In genomic region chr9:38641985-38642864, GRCh38 we compare ENCODE assay signal across 8 cellular contexts. TPM values are rescaled to one million over a fixed set of nuclear protein-coding genes. Genes with fewer than 3 reads are reported as not detected.
DNase-seq lines count a peak whose midpoint lies in the region; ATAC-seq, FAIRE-seq and TF ChIP-seq lines count a peak whose summit lies in the region.

No MANE protein-coding gene starts in this region.

- TF ChIP-seq CTCF in 22Rv1 (IDR thresholded peaks at IDR 0.05): peak; percentile 59
- TF ChIP-seq CTCF in GM13976 (IDR thresholded peaks at IDR 0.05; ENCODE audit: borderline replicate concordance, control extremely low read depth, extremely low read depth, insufficient read depth, missing control alignments): peak; percentile 33
- peak; percentile 38 to 66 (median 58) for TF ChIP-seq CTCF in body of pancreas (IDR thresholded peaks at IDR 0.05)
- TF ChIP-seq CTCF in kidney (IDR thresholded peaks at IDR 0.05; ENCODE audit: borderline replicate concordance, extremely low read depth, insufficient read depth): peak; percentile 11

- H3K4me1 Mint-ChIP-seq in activated naive CD8-positive, alpha-beta T cell treated with anti-CD3 and anti-CD28 coated beads, Interleukin-2, amount 50 U/mL, for 24 hours: no peaks in the 10 kb centered on the region

- no peak overlapping the region for H3K4me3 Mint-ChIP-seq in activated naive CD8-positive, alpha-beta T cell treated with anti-CD3 and anti-CD28 coated beads, Interleukin-2, amount 50 U/mL, for 24 hours

- H3K9me3 ChIP-seq in body of pancreas: no peaks in the 10 kb centered on the region
- H3K9me3 ChIP-seq in kidney (ENCODE audit: control insufficient read depth in 1 of 2, low read length in 2 of 2): no peaks in the 10 kb centered on the region

- no peak for FAIRE-seq in kidney (lab: Jason Lieb, UNC)

- H3K27me3 ChIP-seq in body of pancreas: no peaks in the 10 kb centered on the region

- TF ChIP-seq POLR2A in body of pancreas (IDR thresholded peaks at IDR 0.05): no peak

- 49 to 54% methylated on average over 12 of the region's 12 CpGs for WGBS in body of pancreas, 2 donors

- DNase-seq in GM13976 (ENCODE audit: low spot score) (peak; percentile 54), NCI-H2029 (lab: John Stamatoyannopoulos, UW) (peak; percentile 52), body of pancreas (peak; percentile 47 to 67 (median 55)), kidney (no peak), mesenteric fat pad (ENCODE audit: low spot score) (no peak)
- no peak for DNase-seq in activated naive CD8-positive, alpha-beta T cell treated with anti-CD3 and anti-CD28 coated beads, Interleukin-2, amount 50 U/mL, for 24 hours

- no peak overlapping the region for H3K27ac ChIP-seq in 22Rv1
- H3K27ac ChIP-seq in body of pancreas: no peak overlapping the region
- H3K27ac ChIP-seq in kidney (ENCODE audit: low read depth in 2 of 2, low read length in 2 of 2): no peak overlapping the region

- H3K4me3 ChIP-seq in body of pancreas (no peak overlapping the region), kidney (ENCODE audit: low read length in 2 of 2) (no peak overlapping the region)

- no peak overlapping the region for H3K27ac Mint-ChIP-seq in activated naive CD8-positive, alpha-beta T cell treated with anti-CD3 and anti-CD28 coated beads, Interleukin-2, amount 50 U/mL, for 24 hours

- H3K36me3 Mint-ChIP-seq in activated naive CD8-positive, alpha-beta T cell treated with anti-CD3 and anti-CD28 coated beads, Interleukin-2, amount 50 U/mL, for 24 hours (ENCODE audit: low read depth): no peaks in the 10 kb centered on the region

- in situ Hi-C loops in GM13976 (cut with MboI; ENCODE audit: low sequenced_read_pairs, unreplicated experiment): loop anchor here (10.0 kb wide), 1 partner anchor 63 kb away; no protein-coding TSS in a partner anchor

- H3K9ac ChIP-seq in kidney (ENCODE audit: low read length in 2 of 2): no peak overlapping the region

- H3K4me1 ChIP-seq in body of pancreas (no peaks in the 10 kb centered on the region), kidney (ENCODE audit: control insufficient read depth in 1 of 2, insufficient read depth in 1 of 2, low read depth in 1 of 2, low read length in 2 of 2) (no peaks in the 10 kb centered on the region)

- H3K9me3 Mint-ChIP-seq in activated naive CD8-positive, alpha-beta T cell treated with anti-CD3 and anti-CD28 coated beads, Interleukin-2, amount 50 U/mL, for 24 hours: no peaks in the 10 kb centered on the region

- peak; percentile 68 for ATAC-seq in body of pancreas
- ATAC-seq in HG03139 (IDR thresholded peaks at IDR 0.05; ENCODE audit: unreplicated experiment): no peak
- no peak for ATAC-seq in activated naive CD8-positive, alpha-beta T cell treated with anti-CD3 and anti-CD28 coated beads, Interleukin-2, amount 50 U/mL, for 24 hours

- H3K27me3 Mint-ChIP-seq in activated naive CD8-positive, alpha-beta T cell treated with anti-CD3 and anti-CD28 coated beads, Interleukin-2, amount 50 U/mL, for 24 hours: peaks cover 7% of the 10 kb centered on the region

- intact Hi-C loops in body of pancreas (cut with DNase I) (no loop called here), kidney (cut with DNase I) (no loop called here)

- H3K36me3 ChIP-seq in body of pancreas (replicated peaks in 1 of 2; ENCODE audit: insufficient read depth in 1 of 2, low read depth in 2 of 2) (no peaks in the 10 kb centered on the region), kidney (ENCODE audit: control insufficient read depth in 1 of 2, insufficient read depth in 2 of 2, low read length in 2 of 2) (no peaks in the 10 kb centered on the region)

RNA-seq across cellular contexts. Expression of gene ANKRD18A, which starts 21.8 kb away (rescaled TPM):
- 10 to 100 TPM in 1 of 2 donors, 1 to 10 TPM in 1; 6.5 to 23.1 TPM for total RNA-seq in body of pancreas
- 11.6 TPM for total RNA-seq in kidney
- polyA plus RNA-seq in kidney (ENCODE audit: insufficient read depth, low read depth, low replicate concordance): 2.4 TPM
- total RNA-seq in mesenteric fat pad: not detected

Comparison
In these comparisons a context has a peak if more than half of its experiments do, and no peak if none do; other contexts are left out.
1. DNase-seq: peak in GM13976 (single experiment), NCI-H2029 (single experiment) and body of pancreas (4 of 4); none in kidney (single experiment), mesenteric fat pad (single experiment) and activated naive CD8-positive, alpha-beta T cell treated with anti-CD3 and anti-CD28 coated beads, Interleukin-2, amount 50 U/mL, for 24 hours (single experiment).
2. Peak in every context shown above with its lines, with median percentiles within 50 percentile points of each other: CTCF ChIP-seq.